9 cellular contexts compared by ENCODE assay signal in genomic region chr5:34021370-34021769, GRCh38. TPM values are rescaled to one million over a fixed set of nuclear protein-coding genes. Genes with fewer than 3 reads are reported as not detected.
DNase-seq lines count a peak whose midpoint lies in the region; ATAC-seq and TF ChIP-seq lines count a peak whose summit lies in the region.
"Not testable (repeated sequence)": the region's sequence is repeated elsewhere in the genome, so short reads cannot be mapped to it uniquely, and the experiment has no call there.
"Had no signal": no experiment of that assay in that cellular context is flagged by ENCODE, and none has a peak within 500 bp of the region (broad histone marks: within the 10 kb centered on the region; RNA-seq: fewer than 3 reads in every experiment).

No MANE protein-coding gene starts in this region.

- not testable (repeated sequence) for H2AFZ ChIP-seq in H9 (ENCODE audit: low read length); SK-N-SH (ENCODE audit: low read depth)

- peaks cover 25% of the 10 kb centered on the region for H3K4me1 Mint-ChIP-seq in CD4-positive, alpha-beta T cell (ENCODE audit: low read depth)
- H3K4me1 Mint-ChIP-seq in H9: peaks cover 9 to 16% of the 10 kb centered on the region in 2 experiments; a peak in 2 of 4 replicates
- peaks cover 29% of the 10 kb centered on the region for H3K4me1 Mint-ChIP-seq in activated CD4-positive, alpha-beta T cell treated with anti-CD3 and anti-CD28 coated beads, Interleukin-2, amount 10 ng/mL, durations not matched to agents 7 days and 5 days
- peaks cover 22% of the 10 kb centered on the region for H3K4me1 Mint-ChIP-seq in activated T-helper 17 cell treated with anti-CD3 and anti-CD28 coated beads, Interleukin-2, amount 50 U/mL, for 72 hours
- peaks cover 21% of the 10 kb centered on the region for H3K4me1 Mint-ChIP-seq in activated naive CD8-positive, alpha-beta T cell treated with anti-CD3 and anti-CD28 coated beads, Interleukin-2, amount 50 U/mL, for 24 hours

- H4K8ac ChIP-seq in H9 (replicated peaks; ENCODE audit: insufficient read length, low read depth, low read length): not testable (repeated sequence)

- CTCF ChIA-PET in CD4-positive, alpha-beta T cell (lab: Charles Lee): not testable (repeated sequence)
- CTCF ChIA-PET in SK-N-SH (lab: Yijun Ruan, JAX): interaction anchor here (1.1 kb wide), 2 partner anchors 24 to 51 kb away, joined by 3 read pairs; no protein-coding TSS in a partner anchor
- CTCF ChIA-PET in activated CD4-positive, alpha-beta T cell treated with anti-CD3 and anti-CD28 coated beads, Interleukin-2, amount 10 ng/mL, durations not matched to agents 7 days and 5 days (lab: Charles Lee): interaction anchor here (0.5 to 1.7 kb wide), 4 partner anchors 9 to 826 kb away, joined by 3 to 5 read pairs (median 3); no protein-coding TSS in a partner anchor

- not testable (repeated sequence) for H2BK15ac ChIP-seq in H9 (ENCODE audit: low read depth, low read length)

- not testable (repeated sequence) for H2AK5ac ChIP-seq in H9 (ENCODE audit: insufficient read length, low read length)

- not testable (repeated sequence) for H4K20me1 ChIP-seq in H9 (ENCODE audit: control insufficient read depth, insufficient read depth, insufficient read length); SK-N-SH (ENCODE audit: insufficient read depth)

- not testable (repeated sequence) for H3K79me2 ChIP-seq in H9 (ENCODE audit: insufficient read depth, low read length); SK-N-SH (ENCODE audit: insufficient read depth)

- H3K9me3 ChIP-seq in CD4-positive, alpha-beta T cell (ENCODE audit: control insufficient read depth, low read length); H9 (ENCODE audit: control insufficient read depth, low read depth, low read length); SK-N-SH; transverse colon: not testable (repeated sequence)

- POLR2A ChIA-PET in CD4-positive, alpha-beta T cell (lab: Charles Lee): interaction anchor here (0.9 to 1.3 kb wide), 2 partner anchors 13 kb away, joined by 6 to 15 read pairs; partner anchors contain the start of gene AMACR
- POLR2A ChIA-PET in SK-N-SH (lab: Yijun Ruan, JAX); activated CD4-positive, alpha-beta T cell treated with anti-CD3 and anti-CD28 coated beads, Interleukin-2, amount 10 ng/mL, durations not matched to agents 7 days and 5 days (lab: Charles Lee): not testable (repeated sequence)

- not testable (repeated sequence) for TF ChIP-seq CTCF in CD4-positive, alpha-beta T cell (IDR thresholded peaks at IDR 0.05); H9 (conservative IDR thresholded peaks at IDR 0.05); SK-N-SH (IDR thresholded peaks at IDR 0.05); transverse colon (IDR thresholded peaks at IDR 0.05)

- not testable (repeated sequence) for H3T11ph ChIP-seq in H9 (ENCODE audit: low read length)

- TF ChIP-seq EP300 in SK-N-SH (IDR thresholded peaks at IDR 0.05; ENCODE audit: borderline replicate concordance in 1 of 2, low read depth in 1 of 2, low read length in 1 of 2); transverse colon (IDR thresholded peaks at IDR 0.05; ENCODE audit: low read depth): not testable (repeated sequence)

- H3K18ac ChIP-seq in H9 (ENCODE audit: insufficient read length, low read depth, low read length): not testable (repeated sequence)

- H3K9ac ChIP-seq in H9 (ENCODE audit: extremely low read depth, insufficient read length, low read length); SK-N-SH: not testable (repeated sequence)

- H3K4me3 ChIP-seq in SK-N-SH (ENCODE audit: low read depth in 2 of 2, low read length in 1 of 2); transverse colon: not testable (repeated sequence)

- not testable (repeated sequence) for H3K4ac ChIP-seq in H9 (ENCODE audit: low read depth, low read length)

- not testable (repeated sequence) for H2BK12ac ChIP-seq in H9 (ENCODE audit: insufficient read length, low read depth, low read length)

- not testable (repeated sequence) for H3K27me3 Mint-ChIP-seq in CD4-positive, alpha-beta T cell; H9 (ENCODE audit: low read depth); activated CD4-positive, alpha-beta T cell treated with anti-CD3 and anti-CD28 coated beads, Interleukin-2, amount 10 ng/mL, durations not matched to agents 7 days and 5 days; activated T-helper 17 cell treated with anti-CD3 and anti-CD28 coated beads, Interleukin-2, amount 50 U/mL, for 72 hours; activated naive CD8-positive, alpha-beta T cell treated with anti-CD3 and anti-CD28 coated beads, Interleukin-2, amount 50 U/mL, for 24 hours

- H3K4me2 ChIP-seq in H9 (ENCODE audit: insufficient read depth, insufficient read length, low read length): not testable (repeated sequence)
- H3K4me2 ChIP-seq in SK-N-SH: peak overlapping the region; percentile 38; the same call in 1 of the 2 replicates

- intact Hi-C loops in CD4-positive, alpha-beta T cell (cut with DNase I, micrococcal nuclease); left colon (cut with DNase I, micrococcal nuclease); transverse colon (cut with DNase I; ENCODE audit: low total_unique reads): not testable (repeated sequence)

- no CpG with 5 or more reads among the region's 2 CpGs for WGBS in H9 (ENCODE audit: extremely low coverage, insufficient read length, low lambda C conversion rate)
- WGBS in SK-N-SH (ENCODE audit: low lambda C conversion rate): 87% methylated on average over 2 of the region's 2 CpGs
- 54 to 59% methylated on average over 2 of the region's 2 CpGs for WGBS in transverse colon (ENCODE audit: low coverage in 1 of 2), 2 donors

- peak overlapping the region; percentile 82 for H3K27ac Mint-ChIP-seq in CD4-positive, alpha-beta T cell
- peak overlapping the region in 2 of 3 experiments; percentile 12 to 40; a peak in 2 of 7 replicates for H3K27ac Mint-ChIP-seq in H9
- peak overlapping the region; percentile 82 for H3K27ac Mint-ChIP-seq in activated CD4-positive, alpha-beta T cell treated with anti-CD3 and anti-CD28 coated beads, Interleukin-2, amount 10 ng/mL, durations not matched to agents 7 days and 5 days
- H3K27ac Mint-ChIP-seq in activated T-helper 17 cell treated with anti-CD3 and anti-CD28 coated beads, Interleukin-2, amount 50 U/mL, for 72 hours: peak overlapping the region; percentile 86
- peak overlapping the region; percentile 77 for H3K27ac Mint-ChIP-seq in activated naive CD8-positive, alpha-beta T cell treated with anti-CD3 and anti-CD28 coated beads, Interleukin-2, amount 50 U/mL, for 24 hours

- not testable (repeated sequence) for H2BK5ac ChIP-seq in H9 (ENCODE audit: insufficient read length, low read length)

- not testable (repeated sequence) for H3K23me2 ChIP-seq in H9 (ENCODE audit: insufficient read length, low read depth, low read length, poor library complexity, severe bottlenecking)

- H3K79me1 ChIP-seq in H9 (ENCODE audit: insufficient read depth, low read depth, low read length, poor library complexity, severe bottlenecking): not testable (repeated sequence)

- not testable (repeated sequence) for H4K5ac ChIP-seq in H9 (ENCODE audit: insufficient read length, low read depth, low read length)

- H3K27me3 ChIP-seq in CD4-positive, alpha-beta T cell (ENCODE audit: control insufficient read depth, insufficient read depth, low read length); H9 (ENCODE audit: insufficient read depth, low read length); SK-N-SH (ENCODE audit: insufficient read depth); transverse colon: not testable (repeated sequence)

- not testable (repeated sequence) for H4K91ac ChIP-seq in H9 (ENCODE audit: insufficient read length, low read depth, low read length)

- H3K4me1 ChIP-seq in H9 (ENCODE audit: insufficient read depth, low read length): not testable (repeated sequence)
- H3K4me1 ChIP-seq in SK-N-SH (ENCODE audit: control insufficient read depth in 1 of 2, insufficient read depth in 2 of 2, low read depth in 1 of 2, low read length in 1 of 2): peaks cover 3 to 11% of the 10 kb centered on the region in 2 experiments; a peak in 1 of 4 replicates
- H3K4me1 ChIP-seq in transverse colon: peaks cover 0 to 28% (median 4%) of the 10 kb centered on the region in 4 donors

- H3K36me3 Mint-ChIP-seq in CD4-positive, alpha-beta T cell (ENCODE audit: low read depth): peaks cover 40% of the 10 kb centered on the region
- H3K36me3 Mint-ChIP-seq in H9 (ENCODE audit: insufficient read depth in 1 of 3, low read depth in 3 of 3); activated naive CD8-positive, alpha-beta T cell treated with anti-CD3 and anti-CD28 coated beads, Interleukin-2, amount 50 U/mL, for 24 hours (ENCODE audit: low read depth): not testable (repeated sequence)
- H3K36me3 Mint-ChIP-seq in activated CD4-positive, alpha-beta T cell treated with anti-CD3 and anti-CD28 coated beads, Interleukin-2, amount 10 ng/mL, durations not matched to agents 7 days and 5 days (ENCODE audit: low read depth): peaks cover 34% of the 10 kb centered on the region
- H3K36me3 Mint-ChIP-seq in activated T-helper 17 cell treated with anti-CD3 and anti-CD28 coated beads, Interleukin-2, amount 50 U/mL, for 72 hours (ENCODE audit: low read depth): peaks cover 31% of the 10 kb centered on the region

- not testable (repeated sequence) for H2BK120ac ChIP-seq in H9 (ENCODE audit: low read depth, low read length, poor library complexity, severe bottlenecking)

- H3K9me2 ChIP-seq in SK-N-SH: not testable (repeated sequence)

- H3F3A ChIP-seq in SK-N-SH (replicated peaks; ENCODE audit: insufficient read depth): peaks cover 13% of the 10 kb centered on the region

- H3K14ac ChIP-seq in H9 (ENCODE audit: insufficient read depth, low read length): not testable (repeated sequence)

- ATAC-seq in CD4-positive, alpha-beta T cell (ENCODE audit: poor library complexity); activated naive CD8-positive, alpha-beta T cell treated with anti-CD3 and anti-CD28 coated beads, Interleukin-2, amount 50 U/mL, for 24 hours: not testable (repeated sequence)
- ATAC-seq in activated T-helper 17 cell treated with anti-CD3 and anti-CD28 coated beads, Interleukin-2, amount 50 U/mL, for 72 hours (replicated peaks): peak; percentile 17
- ATAC-seq in left colon: peak; percentile 60

- not testable (repeated sequence) for H2BK20ac ChIP-seq in H9 (ENCODE audit: low read depth, low read length, poor library complexity, severe bottlenecking)

- H3K27ac ChIP-seq in CD4-positive, alpha-beta T cell (ENCODE audit: low read depth, low read length); H9 (ENCODE audit: insufficient read length, low read depth, low read length); SK-N-SH (ENCODE audit: low read depth in 2 of 2, low read length in 1 of 2): not testable (repeated sequence)
- peak overlapping the region in 3 of 4 donors; percentile 48 to 58 (median 55) for H3K27ac ChIP-seq in transverse colon

- H3K4me3 Mint-ChIP-seq in CD4-positive, alpha-beta T cell; activated naive CD8-positive, alpha-beta T cell treated with anti-CD3 and anti-CD28 coated beads, Interleukin-2, amount 50 U/mL, for 24 hours: not testable (repeated sequence)
- peak overlapping the region in 1 of 2 experiments; percentile 34; a peak in 1 of 5 replicates for H3K4me3 Mint-ChIP-seq in H9
- H3K4me3 Mint-ChIP-seq in activated CD4-positive, alpha-beta T cell treated with anti-CD3 and anti-CD28 coated beads, Interleukin-2, amount 10 ng/mL, durations not matched to agents 7 days and 5 days: peak overlapping the region; percentile 36
- H3K4me3 Mint-ChIP-seq in activated T-helper 17 cell treated with anti-CD3 and anti-CD28 coated beads, Interleukin-2, amount 50 U/mL, for 72 hours: peak overlapping the region; percentile 45

- in situ Hi-C loops in transverse colon (cut with MboI; ENCODE audit: low pct_ligation_motif_present in 1 of 4, low pct_unique_long_range_greater_than_20kb in 1 of 4, low sequenced_read_pairs in 3 of 4): loop anchor here in 3 of 4 donors (25.0 kb wide), 2 partner anchors 441 to 891 kb away; partner anchors contain the start of genes BRIX1 (in 2 of the 3) and RAD1 (in 2 of the 3)

- peaks cover 0 to 12% of the 10 kb centered on the region in 2 experiments for H3K36me3 ChIP-seq in SK-N-SH (replicated peaks in 1 of 2; ENCODE audit: control insufficient read depth in 1 of 2, insufficient read depth in 2 of 2, low read length in 1 of 2)
- not testable (repeated sequence) for H3K36me3 ChIP-seq in transverse colon

- H3K9me3 Mint-ChIP-seq in CD4-positive, alpha-beta T cell; H9; activated CD4-positive, alpha-beta T cell treated with anti-CD3 and anti-CD28 coated beads, Interleukin-2, amount 10 ng/mL, durations not matched to agents 7 days and 5 days; activated T-helper 17 cell treated with anti-CD3 and anti-CD28 coated beads, Interleukin-2, amount 50 U/mL, for 72 hours; activated naive CD8-positive, alpha-beta T cell treated with anti-CD3 and anti-CD28 coated beads, Interleukin-2, amount 50 U/mL, for 24 hours: not testable (repeated sequence)

- TF ChIP-seq POLR2A in transverse colon (IDR thresholded peaks at IDR 0.05): not testable (repeated sequence)

- H3K23ac ChIP-seq in H9 (ENCODE audit: insufficient read length, low read depth, low read length): not testable (repeated sequence)

- H3K56ac ChIP-seq in H9 (ENCODE audit: insufficient read length, low read depth, low read length): not testable (repeated sequence)

- not testable (repeated sequence) for DNase-seq in CD4-positive, alpha-beta T cell; H9; SK-N-SH; activated CD4-positive, alpha-beta T cell treated with anti-CD3 and anti-CD28 coated beads, Interleukin-2, amount 10 ng/mL, durations not matched to agents 7 days and 5 days; activated naive CD8-positive, alpha-beta T cell treated with anti-CD3 and anti-CD28 coated beads, Interleukin-2, amount 50 U/mL, for 24 hours; left colon; transverse colon

- not testable (repeated sequence) for TF ChIP-seq RAD21 in SK-N-SH (IDR thresholded peaks at IDR 0.05; ENCODE audit: low read length)

RNA-seq across cellular contexts. Expression of gene AMACR, which starts 13.5 kb away (rescaled TPM):
- 1 to 10 TPM; 1.3 to 1.4 TPM for total RNA-seq in CD4-positive, alpha-beta T cell
- total RNA-seq in H9 (2021): 8.2 and 9.7 TPM in 2 replicates
- polyA plus RNA-seq in SK-N-SH (2012; rRNA removed): 11.8 and 14.0 TPM in 2 replicates
- polyA plus RNA-seq in SK-N-SH (2012; cell fraction: cytosol; rRNA removed): 13.0 and 14.4 TPM in 2 replicates
- polyA plus RNA-seq in SK-N-SH (2012; cell fraction: nucleus; rRNA removed): 6.7 and 9.7 TPM in 2 replicates
- 1 to 10 TPM; 4.8 to 6.0 TPM for total RNA-seq in activated CD4-positive, alpha-beta T cell treated with anti-CD3 and anti-CD28 coated beads, Interleukin-2, amount 10 ng/mL, durations not matched to agents 7 days and 5 days
- total RNA-seq in activated T-helper 17 cell treated with anti-CD3 and anti-CD28 coated beads, Interleukin-2, amount 50 U/mL, for 72 hours: 1 to 10 TPM; 5.4 to 6.6 TPM
- 10 to 100 TPM; 53.3 to 89.1 TPM for total RNA-seq in left colon
- total RNA-seq in transverse colon: 10 to 100 TPM; 39.1 to 88.1 (median 70.6) TPM

RNA-seq across cellular contexts. Expression of gene C1QTNF3, which starts 21.6 kb away (rescaled TPM):
- 1 to 10 TPM; 2.9 to 3.2 TPM for total RNA-seq in CD4-positive, alpha-beta T cell
- total RNA-seq in H9 (2021) (1.1 TPM in 2 replicates), left colon (1 to 10 TPM; 3.8 to 5.6 TPM), transverse colon (10 to 100 TPM in 1 of 4 donors, 1 to 10 TPM in 3; 6.6 to 13.3 (median 7.6) TPM)
- 1.5 and 1.6 TPM in 2 replicates for polyA plus RNA-seq in SK-N-SH (2012; rRNA removed)
- 0.83 and 0.95 TPM in 2 replicates for polyA plus RNA-seq in SK-N-SH (2012; cell fraction: cytosol; rRNA removed)
- 7.5 and 10.7 TPM in 2 replicates for polyA plus RNA-seq in SK-N-SH (2012; cell fraction: nucleus; rRNA removed)
- 1 to 10 TPM; 4.5 to 5.2 TPM for total RNA-seq in activated CD4-positive, alpha-beta T cell treated with anti-CD3 and anti-CD28 coated beads, Interleukin-2, amount 10 ng/mL, durations not matched to agents 7 days and 5 days
- total RNA-seq in activated T-helper 17 cell treated with anti-CD3 and anti-CD28 coated beads, Interleukin-2, amount 50 U/mL, for 72 hours: 1 to 10 TPM; 2.7 to 5.4 TPM

RNA-seq across cellular contexts. Expression of gene SLC45A2, which starts 36.9 kb away (rescaled TPM):
- not detected for total RNA-seq in CD4-positive, alpha-beta T cell
- not detected in 2 replicates for total RNA-seq in H9 (2021)
- polyA plus RNA-seq in SK-N-SH (2012; rRNA removed): 0.02 TPM in 1 of 2 replicates, not detected in the other
- 0.01 TPM in 1 of 2 replicates, not detected in the other for polyA plus RNA-seq in SK-N-SH (2012; cell fraction: cytosol; rRNA removed)
- 0.12 and 0.15 TPM in 2 replicates for polyA plus RNA-seq in SK-N-SH (2012; cell fraction: nucleus; rRNA removed)
- total RNA-seq in activated CD4-positive, alpha-beta T cell treated with anti-CD3 and anti-CD28 coated beads, Interleukin-2, amount 10 ng/mL, durations not matched to agents 7 days and 5 days: under 1 TPM in 1 of 2 experiments, not detected in 1; 0.19 TPM
- total RNA-seq in activated T-helper 17 cell treated with anti-CD3 and anti-CD28 coated beads, Interleukin-2, amount 50 U/mL, for 72 hours: not detected
- under 1 TPM; 0.73 to 0.75 TPM for total RNA-seq in left colon
- 1 to 10 TPM in 1 of 4 donors, under 1 TPM in 1, not detected in 2; 0.95 to 1.6 TPM for total RNA-seq in transverse colon
- total RNA-seq: Daoy had no signal

Comparison
In these comparisons a context has a peak if more than half of its experiments do, and no peak if none do; other contexts are left out.
1. H3K27ac Mint-ChIP-seq: peak in every context shown above with its lines; median percentile 86 in activated T-helper 17 cell treated with anti-CD3 and anti-CD28 coated beads, Interleukin-2, amount 50 U/mL, for 72 hours; 82 in CD4-positive, alpha-beta T cell; 82 in activated CD4-positive, alpha-beta T cell treated with anti-CD3 and anti-CD28 coated beads, Interleukin-2, amount 10 ng/mL, durations not matched to agents 7 days and 5 days; 77 in activated naive CD8-positive, alpha-beta T cell treated with anti-CD3 and anti-CD28 coated beads, Interleukin-2, amount 50 U/mL, for 24 hours; 26 in H9.